In genomic region chr2:241507430-241508239, GRCh38 we compare ENCODE assay signal across 1 cellular context.
TF ChIP-seq lines count a peak whose summit lies in the region.

No MANE protein-coding gene starts in this region.

TF ChIP-seq in HepG2, 621 proteins besides CTCF, POLR2A, EP300 and RAD21 (continued from another document and continues in another):
- TF ChIP-seq RERE (CRISPR knock-in tag; IDR thresholded peaks at IDR 0.05; ENCODE audit: low read depth) (0 out of 2 replicates have a peak, but pooled peaks have one; percentile 22), TMF1 (CRISPR knock-in tag; IDR thresholded peaks at IDR 0.05; ENCODE audit: low read depth) (0 out of 2 replicates have a peak, but pooled peaks have one; percentile 29), AKAP8 (CRISPR knock-in tag; IDR thresholded peaks at IDR 0.05) (peak; percentile 59; the same call in 1 of the 2 replicates), SRY (CRISPR knock-in tag; IDR thresholded peaks at IDR 0.05) (peak; percentile 62; the same call in 1 of the 2 replicates), ZNF816 (CRISPR knock-in tag; IDR thresholded peaks at IDR 0.05; ENCODE audit: borderline replicate concordance) (peak; percentile 91), ZNF777 (CRISPR knock-in tag; IDR thresholded peaks at IDR 0.05) (peak; percentile 21; the same call in 1 of the 2 replicates), SP2 (CRISPR knock-in tag; IDR thresholded peaks at IDR 0.05) (no peak), CSRNP1 (CRISPR knock-in tag; IDR thresholded peaks at IDR 0.05) (0 out of 2 replicates have a peak, but pooled peaks have one; percentile 61), ZBTB38 (CRISPR knock-in tag; IDR thresholded peaks at IDR 0.05) (no peak)
- TF ChIP-seq, protein P1, sequence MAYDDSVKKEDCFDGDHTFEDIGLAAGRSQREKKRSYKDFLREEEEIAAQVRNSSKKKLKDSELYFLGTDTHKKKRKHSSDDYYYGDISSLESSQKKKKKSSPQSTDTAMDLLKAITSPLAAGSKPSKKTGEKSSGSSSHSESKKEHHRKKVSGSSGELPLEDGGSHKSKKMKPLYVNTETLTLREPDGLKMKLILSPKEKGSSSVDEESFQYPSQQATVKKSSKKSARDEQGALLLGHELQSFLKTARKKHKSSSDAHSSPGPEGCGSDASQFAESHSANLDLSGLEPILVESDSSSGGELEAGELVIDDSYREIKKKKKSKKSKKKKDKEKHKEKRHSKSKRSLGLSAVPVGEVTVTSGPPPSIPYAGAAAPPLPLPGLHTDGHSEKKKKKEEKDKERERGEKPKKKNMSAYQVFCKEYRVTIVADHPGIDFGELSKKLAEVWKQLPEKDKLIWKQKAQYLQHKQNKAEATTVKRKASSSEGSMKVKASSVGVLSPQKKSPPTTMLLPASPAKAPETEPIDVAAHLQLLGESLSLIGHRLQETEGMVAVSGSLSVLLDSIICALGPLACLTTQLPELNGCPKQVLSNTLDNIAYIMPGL (CRISPR knock-in tag; IDR thresholded peaks at IDR 0.05; ENCODE audit: borderline replicate concordance in 1 of 2, low read depth in 1 of 2), result peak in 1 of 2 experiments; percentile 64; a peak in 1 of 4 replicates
- TF ChIP-seq, protein P2, sequence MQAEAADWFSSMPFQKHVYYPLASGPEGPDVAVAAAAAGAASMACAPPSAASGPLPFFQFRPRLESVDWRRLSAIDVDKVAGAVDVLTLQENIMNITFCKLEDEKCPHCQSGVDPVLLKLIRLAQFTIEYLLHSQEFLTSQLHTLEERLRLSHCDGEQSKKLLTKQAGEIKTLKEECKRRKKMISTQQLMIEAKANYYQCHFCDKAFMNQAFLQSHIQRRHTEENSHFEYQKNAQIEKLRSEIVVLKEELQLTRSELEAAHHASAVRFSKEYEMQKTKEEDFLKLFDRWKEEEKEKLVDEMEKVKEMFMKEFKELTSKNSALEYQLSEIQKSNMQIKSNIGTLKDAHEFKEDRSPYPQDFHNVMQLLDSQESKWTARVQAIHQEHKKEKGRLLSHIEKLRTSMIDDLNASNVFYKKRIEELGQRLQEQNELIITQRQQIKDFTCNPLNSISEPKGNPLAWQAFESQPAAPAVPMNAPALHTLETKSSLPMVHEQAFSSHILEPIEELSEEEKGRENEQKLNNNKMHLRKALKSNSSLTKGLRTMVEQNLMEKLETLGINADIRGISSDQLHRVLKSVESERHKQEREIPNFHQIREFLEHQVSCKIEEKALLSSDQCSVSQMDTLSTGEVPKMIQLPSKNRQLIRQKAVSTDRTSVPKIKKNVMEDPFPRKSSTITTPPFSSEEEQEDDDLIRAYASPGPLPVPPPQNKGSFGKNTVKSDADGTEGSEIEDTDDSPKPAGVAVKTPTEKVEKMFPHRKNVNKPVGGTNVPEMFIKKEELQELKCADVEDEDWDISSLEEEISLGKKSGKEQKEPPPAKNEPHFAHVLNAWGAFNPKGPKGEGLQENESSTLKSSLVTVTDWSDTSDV (CRISPR knock-in tag; IDR thresholded peaks at IDR 0.05), result peak; percentile 82
- TF ChIP-seq, protein P3, sequence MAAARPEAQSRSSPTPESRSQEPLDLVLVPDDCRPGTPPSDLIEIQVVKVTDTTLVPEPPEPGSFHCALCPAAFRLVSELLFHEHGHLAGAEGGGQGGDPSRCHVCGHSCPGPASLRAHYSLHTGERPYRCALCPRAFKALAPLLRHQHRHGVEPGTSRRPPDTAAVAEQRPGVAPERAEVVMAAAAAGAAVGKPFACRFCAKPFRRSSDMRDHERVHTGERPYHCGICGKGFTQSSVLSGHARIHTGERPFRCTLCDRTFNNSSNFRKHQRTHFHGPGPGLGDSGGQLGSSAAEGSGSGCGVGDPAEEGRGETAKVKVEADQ (CRISPR knock-in tag; IDR thresholded peaks at IDR 0.05; ENCODE audit: borderline replicate concordance), result no peak
- TF ChIP-seq, protein P4, sequence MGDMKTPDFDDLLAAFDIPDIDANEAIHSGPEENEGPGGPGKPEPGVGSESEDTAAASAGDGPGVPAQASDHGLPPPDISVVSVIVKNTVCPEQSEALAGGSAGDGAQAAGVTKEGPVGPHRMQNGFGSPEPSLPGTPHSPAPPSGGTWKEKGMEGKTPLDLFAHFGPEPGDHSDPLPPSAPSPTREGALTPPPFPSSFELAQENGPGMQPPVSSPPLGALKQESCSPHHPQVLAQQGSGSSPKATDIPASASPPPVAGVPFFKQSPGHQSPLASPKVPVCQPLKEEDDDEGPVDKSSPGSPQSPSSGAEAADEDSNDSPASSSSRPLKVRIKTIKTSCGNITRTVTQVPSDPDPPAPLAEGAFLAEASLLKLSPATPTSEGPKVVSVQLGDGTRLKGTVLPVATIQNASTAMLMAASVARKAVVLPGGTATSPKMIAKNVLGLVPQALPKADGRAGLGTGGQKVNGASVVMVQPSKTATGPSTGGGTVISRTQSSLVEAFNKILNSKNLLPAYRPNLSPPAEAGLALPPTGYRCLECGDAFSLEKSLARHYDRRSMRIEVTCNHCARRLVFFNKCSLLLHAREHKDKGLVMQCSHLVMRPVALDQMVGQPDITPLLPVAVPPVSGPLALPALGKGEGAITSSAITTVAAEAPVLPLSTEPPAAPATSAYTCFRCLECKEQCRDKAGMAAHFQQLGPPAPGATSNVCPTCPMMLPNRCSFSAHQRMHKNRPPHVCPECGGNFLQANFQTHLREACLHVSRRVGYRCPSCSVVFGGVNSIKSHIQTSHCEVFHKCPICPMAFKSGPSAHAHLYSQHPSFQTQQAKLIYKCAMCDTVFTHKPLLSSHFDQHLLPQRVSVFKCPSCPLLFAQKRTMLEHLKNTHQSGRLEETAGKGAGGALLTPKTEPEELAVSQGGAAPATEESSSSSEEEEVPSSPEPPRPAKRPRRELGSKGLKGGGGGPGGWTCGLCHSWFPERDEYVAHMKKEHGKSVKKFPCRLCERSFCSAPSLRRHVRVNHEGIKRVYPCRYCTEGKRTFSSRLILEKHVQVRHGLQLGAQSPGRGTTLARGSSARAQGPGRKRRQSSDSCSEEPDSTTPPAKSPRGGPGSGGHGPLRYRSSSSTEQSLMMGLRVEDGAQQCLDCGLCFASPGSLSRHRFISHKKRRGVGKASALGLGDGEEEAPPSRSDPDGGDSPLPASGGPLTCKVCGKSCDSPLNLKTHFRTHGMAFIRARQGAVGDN (CRISPR knock-in tag; IDR thresholded peaks at IDR 0.05), result peak; percentile 91
- TF ChIP-seq, protein P5, sequence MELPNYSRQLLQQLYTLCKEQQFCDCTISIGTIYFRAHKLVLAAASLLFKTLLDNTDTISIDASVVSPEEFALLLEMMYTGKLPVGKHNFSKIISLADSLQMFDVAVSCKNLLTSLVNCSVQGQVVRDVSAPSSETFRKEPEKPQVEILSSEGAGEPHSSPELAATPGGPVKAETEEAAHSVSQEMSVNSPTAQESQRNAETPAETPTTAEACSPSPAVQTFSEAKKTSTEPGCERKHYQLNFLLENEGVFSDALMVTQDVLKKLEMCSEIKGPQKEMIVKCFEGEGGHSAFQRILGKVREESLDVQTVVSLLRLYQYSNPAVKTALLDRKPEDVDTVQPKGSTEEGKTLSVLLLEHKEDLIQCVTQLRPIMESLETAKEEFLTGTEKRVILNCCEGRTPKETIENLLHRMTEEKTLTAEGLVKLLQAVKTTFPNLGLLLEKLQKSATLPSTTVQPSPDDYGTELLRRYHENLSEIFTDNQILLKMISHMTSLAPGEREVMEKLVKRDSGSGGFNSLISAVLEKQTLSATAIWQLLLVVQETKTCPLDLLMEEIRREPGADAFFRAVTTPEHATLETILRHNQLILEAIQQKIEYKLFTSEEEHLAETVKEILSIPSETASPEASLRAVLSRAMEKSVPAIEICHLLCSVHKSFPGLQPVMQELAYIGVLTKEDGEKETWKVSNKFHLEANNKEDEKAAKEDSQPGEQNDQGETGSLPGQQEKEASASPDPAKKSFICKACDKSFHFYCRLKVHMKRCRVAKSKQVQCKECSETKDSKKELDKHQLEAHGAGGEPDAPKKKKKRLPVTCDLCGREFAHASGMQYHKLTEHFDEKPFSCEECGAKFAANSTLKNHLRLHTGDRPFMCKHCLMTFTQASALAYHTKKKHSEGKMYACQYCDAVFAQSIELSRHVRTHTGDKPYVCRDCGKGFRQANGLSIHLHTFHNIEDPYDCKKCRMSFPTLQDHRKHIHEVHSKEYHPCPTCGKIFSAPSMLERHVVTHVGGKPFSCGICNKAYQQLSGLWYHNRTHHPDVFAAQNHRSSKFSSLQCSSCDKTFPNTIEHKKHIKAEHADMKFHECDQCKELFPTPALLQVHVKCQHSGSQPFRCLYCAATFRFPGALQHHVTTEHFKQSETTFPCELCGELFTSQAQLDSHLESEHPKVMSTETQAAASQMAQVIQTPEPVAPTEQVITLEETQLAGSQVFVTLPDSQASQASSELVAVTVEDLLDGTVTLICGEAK (IDR thresholded peaks at IDR 0.05), result no peak
- TF ChIP-seq, protein P5 (CRISPR knock-in tag; IDR thresholded peaks at IDR 0.05), result peak; percentile 77; the same call in 1 of the 2 replicates
